8 cellular contexts compared by ENCODE assay signal in the genomic region with DNA sequence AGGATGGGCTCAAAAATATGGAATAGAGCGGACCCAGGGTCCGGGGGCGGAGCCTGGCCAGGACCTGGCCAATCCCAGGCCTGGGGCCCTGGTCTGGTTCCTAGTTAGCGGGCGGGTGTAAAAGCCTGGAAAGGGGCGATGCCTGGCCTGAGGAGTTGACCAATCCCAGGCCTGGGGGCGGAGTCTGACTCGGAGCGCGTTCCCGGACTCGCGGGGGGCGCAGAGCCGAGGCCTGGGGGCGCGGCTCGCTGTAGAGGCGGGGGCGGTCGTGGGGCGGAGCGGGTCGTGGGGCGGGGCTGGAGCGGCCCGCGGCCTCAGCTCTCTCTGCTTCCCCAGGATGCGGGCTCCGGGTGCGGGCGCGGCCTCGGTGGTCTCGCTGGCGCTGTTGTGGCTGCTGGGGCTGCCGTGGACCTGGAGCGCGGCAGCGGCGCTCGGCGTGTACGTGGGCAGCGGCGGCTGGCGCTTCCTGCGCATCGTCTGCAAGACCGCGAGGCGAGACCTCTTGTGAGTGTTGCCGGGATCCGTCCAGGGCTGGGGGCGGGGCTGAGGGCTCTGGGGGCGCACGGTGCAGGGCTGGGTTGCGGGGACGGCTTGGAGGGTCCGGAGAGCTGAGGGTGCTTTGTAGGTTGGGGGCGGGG. TPM values are rescaled to one million over a fixed set of nuclear protein-coding genes. Genes with fewer than 3 reads are reported as not detected.
A peak's percentile ranks its signal among the peaks of the same experiment; 100 is the strongest.
DNase-seq lines count a peak whose midpoint lies in the region; ATAC-seq, FAIRE-seq and TF ChIP-seq lines count a peak whose summit lies in the region.

A gene (plus strand): TSS at position 321 of the 638 bp plus-strand sequence. CDS start 17 bp downstream, at position 338.

- H3K27me3 Mint-ChIP-seq in T-helper 1 cell treated with Interleukin-12 subunit alpha and Interleukin-12 subunit beta and Interleukin-4 antibody, amounts not matched to agents 30 μg/mL and 1 μg/mL, for 36 hours (ENCODE audit: low read depth), result peaks cover 4% of the 10 kb centered on the region
- no peaks in the 10 kb centered on the region for H3K27me3 Mint-ChIP-seq in astrocyte (ENCODE audit: low read depth, unreplicated experiment)

- H3K4me2 ChIP-seq in astrocyte (ENCODE audit: low read length), result peak within 1 kb of the TSS; percentile 86

- no peaks in the 10 kb centered on the region for H3K9me3 Mint-ChIP-seq in T-helper 1 cell treated with Interleukin-12 subunit alpha and Interleukin-12 subunit beta and Interleukin-4 antibody, amounts not matched to agents 30 μg/mL and 1 μg/mL, for 36 hours
- H3K9me3 Mint-ChIP-seq in astrocyte (ENCODE audit: unreplicated experiment), result no peaks in the 10 kb centered on the region

- peak within 1 kb of the TSS; percentile 64 for H3K27ac ChIP-seq in astrocyte (ENCODE audit: low read depth, low read length)
- H3K27ac ChIP-seq in right cardiac atrium (ENCODE audit: low read length), result peak within 1 kb of the TSS; percentile 98
- peak within 1 kb of the TSS; percentile 93 for H3K27ac ChIP-seq in psoas muscle

- H3K27me3 ChIP-seq in astrocyte (ENCODE audit: insufficient read depth, low read length), result no peaks in the 10 kb centered on the region
- H3K27me3 ChIP-seq in right cardiac atrium (ENCODE audit: control insufficient read depth, insufficient read depth), result no peaks in the 10 kb centered on the region
- H3K27me3 ChIP-seq in psoas muscle (ENCODE audit: insufficient read depth in 3 of 3, low read length in 2 of 3), result no peaks in the 10 kb centered on the region

- peak; percentile 85 for DNase-seq in GM12892 (ENCODE audit: insufficient read length)
- DNase-seq in NCI-H146 (lab: John Stamatoyannopoulos, UW), result peak; percentile 99
- peak; percentile 95 for DNase-seq in astrocyte (ENCODE audit: low read depth)
- DNase-seq in right cardiac atrium, result peak; percentile 99 to 100 (median 100)
- peak; percentile 99 for DNase-seq in psoas muscle
- DNase-seq in ureter (ENCODE audit: low spot score), result peak; percentile 98

- peak within 1 kb of the TSS; percentile 71 for H3K4me3 ChIP-seq in astrocyte (ENCODE audit: insufficient read depth, low read depth, low read length)
- peak within 1 kb of the TSS; percentile 76 for H3K4me3 ChIP-seq in right cardiac atrium (ENCODE audit: low read length)
- peak within 1 kb of the TSS; percentile 88 for H3K4me3 ChIP-seq in psoas muscle

- H3K4me1 ChIP-seq in astrocyte (ENCODE audit: insufficient read depth, low read length), result peaks cover 24% of the 10 kb centered on the region
- peaks cover 5% of the 10 kb centered on the region for H3K4me1 ChIP-seq in right cardiac atrium (ENCODE audit: control insufficient read depth, insufficient read depth, low read length)
- peaks cover 39% of the 10 kb centered on the region for H3K4me1 ChIP-seq in psoas muscle

- WGBS in right cardiac atrium, result under 1% methylated on average over 61 of the region's 61 CpGs
- 0 to 2% (median 1%) methylated on average over 37 to 61 of the region's 61 CpGs for WGBS in psoas muscle, 3 donors

- intact Hi-C loops in right cardiac atrium (cut with DNase I) (no loop called here), psoas muscle (cut with DNase I) (no loop called here)

- H3K4me1 Mint-ChIP-seq in T-helper 1 cell treated with Interleukin-12 subunit alpha and Interleukin-12 subunit beta and Interleukin-4 antibody, amounts not matched to agents 30 μg/mL and 1 μg/mL, for 36 hours (ENCODE audit: low read depth), result peaks cover 31% of the 10 kb centered on the region
- peaks cover 10% of the 10 kb centered on the region for H3K4me1 Mint-ChIP-seq in astrocyte (ENCODE audit: low read depth, unreplicated experiment)

- H3K36me3 Mint-ChIP-seq in T-helper 1 cell treated with Interleukin-12 subunit alpha and Interleukin-12 subunit beta and Interleukin-4 antibody, amounts not matched to agents 30 μg/mL and 1 μg/mL, for 36 hours (ENCODE audit: low read depth), result no peaks in the 10 kb centered on the region
- H3K36me3 Mint-ChIP-seq in astrocyte (ENCODE audit: low read depth, unreplicated experiment), result peaks cover 4% of the 10 kb centered on the region

- H3K27ac Mint-ChIP-seq in T-helper 1 cell treated with Interleukin-12 subunit alpha and Interleukin-12 subunit beta and Interleukin-4 antibody, amounts not matched to agents 30 μg/mL and 1 μg/mL, for 36 hours, result peak within 1 kb of the TSS; percentile 87
- H3K27ac Mint-ChIP-seq in astrocyte (ENCODE audit: unreplicated experiment), result peak within 1 kb of the TSS; percentile 88

- ATAC-seq in HG02798 (IDR thresholded peaks at IDR 0.05; ENCODE audit: poor library complexity, unreplicated experiment) (peak; percentile 86), right cardiac atrium (peak; percentile 93 to 94), psoas muscle (peak; percentile 79 to 86 (median 82))

- H3K9me3 ChIP-seq in astrocyte (ENCODE audit: insufficient read depth, low read depth, low read length) (no peaks in the 10 kb centered on the region), right cardiac atrium (ENCODE audit: control insufficient read depth, low read length) (no peaks in the 10 kb centered on the region), psoas muscle (no peaks in the 10 kb centered on the region)

- TF ChIP-seq CTCF in astrocyte (IDR thresholded peaks at IDR 0.05; ENCODE audit: insufficient read depth, low read depth, low read length) (no peak), psoas muscle (IDR thresholded peaks at IDR 0.05) (no peak)

- H3K79me2 ChIP-seq in astrocyte (ENCODE audit: insufficient read depth, low read length), result peaks cover 16% of the 10 kb centered on the region

- H2AFZ ChIP-seq in astrocyte (ENCODE audit: low read depth, low read length), result peak within 1 kb of the TSS; percentile 89

- H3K4me3 Mint-ChIP-seq in T-helper 1 cell treated with Interleukin-12 subunit alpha and Interleukin-12 subunit beta and Interleukin-4 antibody, amounts not matched to agents 30 μg/mL and 1 μg/mL, for 36 hours, result peak within 1 kb of the TSS; percentile 96
- H3K4me3 Mint-ChIP-seq in astrocyte (ENCODE audit: unreplicated experiment), result peak within 1 kb of the TSS; percentile 90

- peaks cover 10% of the 10 kb centered on the region for H4K20me1 ChIP-seq in astrocyte (ENCODE audit: insufficient read depth, low read length)

- TF ChIP-seq POLR2A in GM12892 (IDR thresholded peaks at IDR 0.05; ENCODE audit: low read depth, low read length), result no peak; the same call in 1 of the 2 replicates

- no peaks in the 10 kb centered on the region for H3K36me3 ChIP-seq in astrocyte (ENCODE audit: insufficient read depth, low read length)
- H3K36me3 ChIP-seq in psoas muscle (ENCODE audit: insufficient read depth in 1 of 2, low read depth in 1 of 2), result peaks cover 0 to 4% of the 10 kb centered on the region in 2 donors

- no peak for FAIRE-seq in GM12892 (lab: Jason Lieb, UNC)
- FAIRE-seq in astrocyte (lab: Jason Lieb, UNC), result no peak

- H3K9ac ChIP-seq in astrocyte (ENCODE audit: low read length), result peak within 1 kb of the TSS; percentile 80

RNA-seq across cellular contexts. Expression of the gene that starts here (rescaled TPM):
- polyA plus RNA-seq in GM12892 (2012; ENCODE audit: missing spikeins), result 1.4 TPM
- total RNA-seq in astrocyte, result 9.5 and 10.5 TPM in 2 replicates
- 10 to 100 TPM; 28.2 to 63.6 (median 42.9) TPM for total RNA-seq in right cardiac atrium
- polyA plus RNA-seq in right cardiac atrium, result 36.8 TPM
- 10 to 100 TPM; 18.4 to 40.1 (median 27.9) TPM for total RNA-seq in psoas muscle
- 10 to 100 TPM; 11.8 to 30.6 (median 24.1) TPM for polyA plus RNA-seq in psoas muscle
- 17.1 TPM for total RNA-seq in ureter

Comparison
In these comparisons a context has a peak if more than half of its experiments do, and no peak if none do; other contexts are left out.
1. Peak in every context shown above with its lines: DNase-seq, ATAC-seq, H3K4me3 ChIP-seq and H3K27ac ChIP-seq.